ENCODE assay signal across 12 cellular contexts in genomic region chr16:70689970-70690905, GRCh38. TPM values are rescaled to one million over a fixed set of nuclear protein-coding genes. Genes with fewer than 3 reads are reported as not detected.
DNase-seq lines count a peak whose midpoint lies in the region; ATAC-seq and TF ChIP-seq lines count a peak whose summit lies in the region.
"Had no signal": no experiment of that assay in that cellular context is flagged by ENCODE, and none has a peak within 500 bp of the region (broad histone marks: within the 10 kb centered on the region; RNA-seq: fewer than 3 reads in every experiment).

No MANE protein-coding gene starts in this region.

- H3K4me1 Mint-ChIP-seq in stimulated activated memory B cell treated with anti-CD40 and anti-IgM and Interleukin-4, amounts not matched to agents 10 μg/mL and 1 μg/mL and 100 μg/mL, for 72 hours = peaks cover 5% of the 10 kb centered on the region
- peaks cover under 1 to 9% of the 10 kb centered on the region in 2 donors for H3K4me1 Mint-ChIP-seq in immature natural killer cell

- no peak for ATAC-seq in RWPE2 (ENCODE audit: low read depth)
- no peak for ATAC-seq in GM21526 (IDR thresholded peaks at IDR 0.05; ENCODE audit: low FRiP score, unreplicated experiment)
- ATAC-seq in stimulated activated memory B cell treated with anti-CD40 and anti-IgM and Interleukin-4, amounts not matched to agents 10 μg/mL and 1 μg/mL and 100 μg/mL, for 72 hours = no peak
- ATAC-seq: activated CD4-positive, alpha-beta T cell treated with anti-CD3 and anti-CD28 coated beads for 36 hours had no signal

- TF ChIP-seq EP300 in sigmoid colon (IDR thresholded peaks at IDR 0.05) = no peak

- H3K27ac Mint-ChIP-seq in stimulated activated memory B cell treated with anti-CD40 and anti-IgM and Interleukin-4, amounts not matched to agents 10 μg/mL and 1 μg/mL and 100 μg/mL, for 72 hours = no peak overlapping the region
- H3K27ac Mint-ChIP-seq in immature natural killer cell = no peak overlapping the region
- H3K27ac Mint-ChIP-seq: activated CD4-positive, alpha-beta T cell treated with anti-CD3 and anti-CD28 coated beads for 36 hours; memory B cell had no signal

- TF ChIP-seq CTCF in RWPE2 (IDR thresholded peaks at IDR 0.05; ENCODE audit: poor library complexity, severe bottlenecking) (no peak), right atrium auricular region (IDR thresholded peaks at IDR 0.05) (no peak), sigmoid colon (IDR thresholded peaks at IDR 0.05) (no peak)

- intact Hi-C loops in sigmoid colon (cut with DNase I) = loop anchor here (2.0 kb wide), 2 partner anchors 15 to 21 kb away; no protein-coding TSS in a partner anchor

- H3K4me1 ChIP-seq in RWPE2 (ENCODE audit: insufficient read depth, poor library complexity, severe bottlenecking) (peaks cover 54% of the 10 kb centered on the region), right atrium auricular region (peaks cover 0 to 92% of the 10 kb centered on the region in 2 donors), sigmoid colon (peaks cover 4 to 93% (median 92%) of the 10 kb centered on the region in 4 donors)

- no peaks in the 10 kb centered on the region for H3K36me3 ChIP-seq in RWPE2 (ENCODE audit: low read depth)
- no peaks in the 10 kb centered on the region for H3K36me3 ChIP-seq in right atrium auricular region
- no peaks in the 10 kb centered on the region for H3K36me3 ChIP-seq in sigmoid colon

- no peak overlapping the region for H3K4me3 Mint-ChIP-seq in stimulated activated memory B cell treated with anti-CD40 and anti-IgM and Interleukin-4, amounts not matched to agents 10 μg/mL and 1 μg/mL and 100 μg/mL, for 72 hours
- no peak overlapping the region for H3K4me3 Mint-ChIP-seq in immature natural killer cell
- H3K4me3 Mint-ChIP-seq: activated CD4-positive, alpha-beta T cell treated with anti-CD3 and anti-CD28 coated beads for 36 hours; memory B cell had no signal

- no peaks in the 10 kb centered on the region for H3K9me3 Mint-ChIP-seq in stimulated activated memory B cell treated with anti-CD40 and anti-IgM and Interleukin-4, amounts not matched to agents 10 μg/mL and 1 μg/mL and 100 μg/mL, for 72 hours
- no peaks in the 10 kb centered on the region for H3K9me3 Mint-ChIP-seq in immature natural killer cell
- H3K9me3 Mint-ChIP-seq: memory B cell had no signal

- peak; percentile 55 for DNase-seq in A172 (ENCODE audit: low spot score)
- DNase-seq in RWPE2 (ENCODE audit: low spot score) = no peak
- DNase-seq in right atrium auricular region (ENCODE audit: low spot score) = no peak
- DNase-seq in sigmoid colon = no peak
- DNase-seq in KG1 (lab: John Stamatoyannopoulos, UW) = no peak
- no peak for DNase-seq in immature natural killer cell
- DNase-seq: activated CD4-positive, alpha-beta T cell treated with anti-CD3 and anti-CD28 coated beads for 36 hours; Karpas-422 had no signal

- H3K4me3 ChIP-seq in RWPE2 (ENCODE audit: severe bottlenecking) (no peak overlapping the region), right atrium auricular region (no peak overlapping the region), sigmoid colon (no peak overlapping the region)
- H3K4me3 ChIP-seq: SJSA1 had no signal

- H3K27ac ChIP-seq in RWPE2 (ENCODE audit: poor library complexity, severe bottlenecking) (peak overlapping the region; percentile 92), right atrium auricular region (peak overlapping the region; percentile 85 to 93), sigmoid colon (peak overlapping the region; percentile 95 to 99 (median 98))
- H3K27ac ChIP-seq: SJSA1 had no signal

- H3K27me3 ChIP-seq in RWPE2 (ENCODE audit: insufficient read depth, poor library complexity, severe bottlenecking) (no peaks in the 10 kb centered on the region), right atrium auricular region (no peaks in the 10 kb centered on the region), sigmoid colon (no peaks in the 10 kb centered on the region)
- H3K27me3 ChIP-seq: SJSA1 had no signal

- peaks cover 22% of the 10 kb centered on the region for H3K36me3 Mint-ChIP-seq in stimulated activated memory B cell treated with anti-CD40 and anti-IgM and Interleukin-4, amounts not matched to agents 10 μg/mL and 1 μg/mL and 100 μg/mL, for 72 hours
- peaks cover 0 to 4% (median 0%) of the 10 kb centered on the region in 3 donors for H3K36me3 Mint-ChIP-seq in immature natural killer cell

- H3K27me3 Mint-ChIP-seq in stimulated activated memory B cell treated with anti-CD40 and anti-IgM and Interleukin-4, amounts not matched to agents 10 μg/mL and 1 μg/mL and 100 μg/mL, for 72 hours = no peaks in the 10 kb centered on the region
- H3K27me3 Mint-ChIP-seq in immature natural killer cell (ENCODE audit: low read depth in 3 of 3) = peaks cover 0 to 6% (median 3%) of the 10 kb centered on the region in 3 donors

- WGBS in sigmoid colon, 2 donors = 63 to 81% methylated on average over 16 of the region's 16 CpGs

- H3K9me3 ChIP-seq in RWPE2 (ENCODE audit: severe bottlenecking) (no peaks in the 10 kb centered on the region), right atrium auricular region (no peaks in the 10 kb centered on the region), sigmoid colon (no peaks in the 10 kb centered on the region)

- no peak for TF ChIP-seq POLR2A in sigmoid colon (IDR thresholded peaks at IDR 0.05)

RNA-seq across cellular contexts. Expression of gene MTSS2, which starts 4.4 kb away (rescaled TPM):
- total RNA-seq in A172 (2014; rRNA removed; shearing (Covaris generic)) = 74.1 and 96.8 TPM in 2 replicates
- total RNA-seq in right atrium auricular region (10 to 100 TPM; 35.3 to 44.7 TPM), sigmoid colon (10 to 100 TPM; 36.4 to 100.0 (median 60.7) TPM)
- polyA plus RNA-seq in sigmoid colon (10 to 100 TPM in 2 of 3 donors, 1 to 10 TPM in 1; 5.4 to 28.2 (median 10.9) TPM), immature natural killer cell (not detected)

RNA-seq across cellular contexts. Expression of gene IL34, which starts 43.9 kb away (rescaled TPM):
- 7.8 and 10.5 TPM in 2 replicates for total RNA-seq in A172 (2014; rRNA removed; shearing (Covaris generic))
- 1 to 10 TPM in 1 of 2 donors, under 1 TPM in 1; 0.39 to 2.2 TPM for total RNA-seq in right atrium auricular region
- 1 to 10 TPM in 3 of 4 donors, not detected in 1; 3.6 to 5.4 (median 4.6) TPM for total RNA-seq in sigmoid colon
- polyA plus RNA-seq in sigmoid colon = 1 to 10 TPM in 2 of 3 donors, not detected in 1; 1.8 to 5.5 TPM
- polyA plus RNA-seq in immature natural killer cell = not detected
- total RNA-seq: activated CD4-positive, alpha-beta T cell treated with anti-CD3 and anti-CD28 coated beads for 36 hours had no signal
